10 cellular contexts compared by ENCODE assay signal in the genomic region with DNA sequence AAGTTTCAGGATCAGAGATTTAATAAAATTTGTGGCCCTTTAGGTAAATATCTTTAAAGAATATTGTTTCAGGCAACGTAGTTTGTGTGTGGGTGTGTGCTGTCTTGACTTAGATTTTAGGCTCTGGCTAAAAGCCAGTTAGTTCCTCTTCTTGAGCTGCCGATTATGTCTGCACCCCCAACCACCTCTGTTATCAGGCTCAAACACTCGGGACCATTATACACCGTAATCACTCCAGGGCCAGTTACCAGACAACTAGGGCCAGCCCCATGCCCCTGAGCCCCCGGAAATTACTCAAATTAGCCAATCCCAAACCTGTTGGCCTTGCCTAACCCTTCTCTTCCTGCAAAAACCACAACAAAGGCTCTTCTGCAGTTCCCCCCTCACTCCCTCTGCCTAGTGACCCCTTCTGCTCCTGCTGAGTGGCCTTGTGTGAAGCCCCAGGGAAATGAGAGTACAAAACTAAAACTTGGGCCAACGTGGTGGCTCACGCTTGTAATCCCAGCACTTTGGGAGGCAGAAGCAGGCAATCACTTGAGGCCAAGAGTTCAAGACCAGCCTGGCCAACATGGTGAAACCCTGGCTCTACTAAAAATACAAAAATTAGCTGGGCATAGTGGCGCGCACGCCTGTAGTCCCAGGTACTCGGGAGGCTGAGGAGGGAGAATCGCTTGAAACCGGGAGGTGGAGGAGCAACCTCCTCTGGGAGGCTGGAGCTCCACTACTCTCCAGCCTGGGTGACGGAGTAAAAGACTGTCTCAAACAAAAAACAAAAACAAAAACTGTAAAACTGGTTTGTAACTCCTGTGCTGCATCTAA. TPM values are rescaled to one million over a fixed set of nuclear protein-coding genes. Genes with fewer than 3 reads are reported as not detected.
A peak's percentile ranks its signal among the peaks of the same experiment; 100 is the strongest.
DNase-seq lines count a peak whose midpoint lies in the region; ATAC-seq and TF ChIP-seq lines count a peak whose summit lies in the region.
"Had no signal": no experiment of that assay in that cellular context is flagged by ENCODE, and none has a peak within 500 bp of the region (broad histone marks: within the 10 kb centered on the region; RNA-seq: fewer than 3 reads in every experiment).

No MANE protein-coding gene starts in this region.

- H4K20me1 ChIP-seq in mammary epithelial cell (ENCODE audit: insufficient read depth, low read length): no peaks in the 10 kb centered on the region
- no peaks in the 10 kb centered on the region for H4K20me1 ChIP-seq in OCI-LY3 (ENCODE audit: insufficient read depth, low read length)

- dilution Hi-C loops in mammary epithelial cell (cut with HindIII; ENCODE audit: low sequenced_read_pairs): no loop called here

- no peak overlapping the region for H3K4me3 Mint-ChIP-seq in HFFc6

- peaks cover 18% of the 10 kb centered on the region for H3K4me1 Mint-ChIP-seq in HFFc6 (ENCODE audit: low read depth)

- BruUV-seq in mammary epithelial cell (replicated peaks; lab: Mats Ljungman, UMichigan): no TSS peak

- intact Hi-C loops in breast epithelium (cut with DNase I; ENCODE audit: low total_unique reads) (no loop called here), mammary epithelial cell (cut with micrococcal nuclease) (no loop called here)

- TF ChIP-seq EP300 in upper lobe of left lung (IDR thresholded peaks at IDR 0.05): no peak

- H3K4me1 ChIP-seq in breast epithelium: no peaks in the 10 kb centered on the region
- H3K4me1 ChIP-seq in mammary epithelial cell (ENCODE audit: insufficient read depth, low read length): peaks cover 17% of the 10 kb centered on the region
- H3K4me1 ChIP-seq in OCI-LY3 (ENCODE audit: low read length): peaks cover 20% of the 10 kb centered on the region
- peaks cover 13 to 16% (median 14%) of the 10 kb centered on the region in 4 donors for H3K4me1 ChIP-seq in upper lobe of left lung

- no peaks in the 10 kb centered on the region for H3K36me3 Mint-ChIP-seq in HFFc6 (ENCODE audit: low read depth)

- no peak overlapping the region for H3K4me3 ChIP-seq in breast epithelium
- no peak overlapping the region for H3K4me3 ChIP-seq in mammary epithelial cell (replicated peaks in 1 of 3; ENCODE audit: insufficient read depth in 1 of 3, low read depth in 2 of 3, low read length in 3 of 3)
- H3K4me3 ChIP-seq in OCI-LY3 (ENCODE audit: low read length): peak overlapping the region; percentile 51
- no peak overlapping the region for H3K4me3 ChIP-seq in upper lobe of left lung

- 69% methylated on average over 14 of the region's 14 CpGs for WGBS in mammary epithelial cell (ENCODE audit: low coverage, missing lambda C conversion rate)
- WGBS in upper lobe of left lung, 2 donors: 67 to 70% methylated on average over 14 of the region's 14 CpGs

- H3K9me3 ChIP-seq in breast epithelium (no peaks in the 10 kb centered on the region), mammary epithelial cell (replicated peaks; ENCODE audit: insufficient read depth, low read length) (no peaks in the 10 kb centered on the region), OCI-LY3 (ENCODE audit: insufficient read depth, low read length) (no peaks in the 10 kb centered on the region), upper lobe of left lung (no peaks in the 10 kb centered on the region)

- H3K79me2 ChIP-seq in mammary epithelial cell (ENCODE audit: insufficient read depth, low read length): no peaks in the 10 kb centered on the region
- H3K79me2 ChIP-seq in OCI-LY3 (ENCODE audit: low read length): no peaks in the 10 kb centered on the region

- H3K9me3 Mint-ChIP-seq in HFFc6: no peaks in the 10 kb centered on the region

- CTCF ChIA-PET in mammary epithelial cell (lab: Charles Lee; ENCODE audit: low non-redundant PET): no interaction called here

- peak overlapping the region; percentile 17 to 55 for H3K27ac ChIP-seq in breast epithelium
- H3K27ac ChIP-seq in mammary epithelial cell (ENCODE audit: insufficient read depth, low read depth, low read length): no peak overlapping the region
- peak overlapping the region; percentile 68 for H3K27ac ChIP-seq in OCI-LY3 (ENCODE audit: low read length)
- peak overlapping the region; percentile 38 to 71 (median 62) for H3K27ac ChIP-seq in upper lobe of left lung
- H3K27ac ChIP-seq: C4-2B had no signal

- H3K4me2 ChIP-seq in mammary epithelial cell (ENCODE audit: insufficient read depth, low read depth, low read length) (no peak overlapping the region), OCI-LY3 (ENCODE audit: low read length) (peak overlapping the region; percentile 71)

- no peak for DNase-seq in breast epithelium (ENCODE audit: low spot score in 2 of 2)
- DNase-seq in mammary epithelial cell: no peak
- peak; percentile 60 to 72 for DNase-seq in dermis microvascular lymphatic vessel endothelial cell (ENCODE audit: low read depth in 2 of 2)
- DNase-seq in upper lobe of left lung: peak in 1 of 2 donors; percentile 34
- DNase-seq in HFFc6: no peak
- DNase-seq in T1000 (lab: John Stamatoyannopoulos, UW): no peak

- in situ Hi-C loops in mammary epithelial cell (cut with MboI; ENCODE audit: low sequenced_read_pairs in 2 of 2): no loop called here

- TF ChIP-seq CTCF in breast epithelium (IDR thresholded peaks at IDR 0.05) (no peak), mammary epithelial cell (conservative IDR thresholded peaks at IDR 0.05 in 1 of 2, IDR thresholded peaks at IDR 0.05 in 1 of 2; ENCODE audit: extremely low read depth in 1 of 2, insufficient read depth in 1 of 2, low read depth in 1 of 2, low read length in 2 of 2) (no peak), OCI-LY3 (IDR thresholded peaks at IDR 0.05; ENCODE audit: low read depth, low read length) (no peak), upper lobe of left lung (IDR thresholded peaks at IDR 0.05) (no peak), HFFc6 (IDR thresholded peaks at IDR 0.05) (no peak)

- ATAC-seq in upper lobe of left lung (ENCODE audit: low FRiP score in 2 of 2): no peak
- ATAC-seq in HG03571 (IDR thresholded peaks at IDR 0.05; ENCODE audit: unreplicated experiment): no peak

- no peak overlapping the region for H2AFZ ChIP-seq in mammary epithelial cell (ENCODE audit: low read depth, low read length)
- peak overlapping the region; percentile 93 for H2AFZ ChIP-seq in OCI-LY3 (ENCODE audit: low read depth, low read length)

- TF ChIP-seq POLR2A in breast epithelium (IDR thresholded peaks at IDR 0.05) (no peak), upper lobe of left lung (IDR thresholded peaks at IDR 0.05) (no peak)

- H3K27ac Mint-ChIP-seq in HFFc6: no peak overlapping the region

- no peaks in the 10 kb centered on the region; the same call in 1 of the 2 replicates for H3K27me3 Mint-ChIP-seq in HFFc6 (ENCODE audit: insufficient read depth)

- H3K36me3 ChIP-seq in breast epithelium (no peaks in the 10 kb centered on the region), mammary epithelial cell (ENCODE audit: insufficient read depth, low read length) (no peaks in the 10 kb centered on the region), OCI-LY3 (replicated peaks; ENCODE audit: low read depth, low read length) (no peaks in the 10 kb centered on the region), upper lobe of left lung (no peaks in the 10 kb centered on the region)

- H3K27me3 ChIP-seq in breast epithelium (no peaks in the 10 kb centered on the region), mammary epithelial cell (ENCODE audit: insufficient read depth, low read length) (no peaks in the 10 kb centered on the region), OCI-LY3 (ENCODE audit: low read depth, low read length) (no peaks in the 10 kb centered on the region), upper lobe of left lung (no peaks in the 10 kb centered on the region)

- H3K9ac ChIP-seq in mammary epithelial cell (ENCODE audit: insufficient read depth, low read length) (no peak overlapping the region), OCI-LY3 (ENCODE audit: low read length) (peak overlapping the region; percentile 40; the same call in 1 of the 2 replicates)

RNA-seq across cellular contexts. Expression of a gene that starts 9.2 kb away (rescaled TPM):
- total RNA-seq in breast epithelium: 100 to 1,000 TPM; 175 to 213 (median 207) TPM
- 100 to 1,000 TPM; 149 to 228 TPM for total RNA-seq in mammary epithelial cell
- polyA plus RNA-seq in mammary epithelial cell: 254 TPM
- 176 TPM for polyA minus RNA-seq in mammary epithelial cell
- total RNA-seq in dermis microvascular lymphatic vessel endothelial cell: 167 and 193 TPM in 2 replicates
- total RNA-seq in upper lobe of left lung: 100 to 1,000 TPM in 5 of 6 donors, 10 to 100 TPM in 1; 80.7 to 225 (median 177) TPM
- 100 to 1,000 TPM; 133 to 164 (median 159) TPM for total RNA-seq in HFFc6 (2021; fragmentation: NEBNext Ultra II Directional; extraction: Animal tissue kit (Norgen Biotek cat#: 25700))

RNA-seq across cellular contexts. Expression of a gene that starts 18.8 kb away (rescaled TPM):
- total RNA-seq in breast epithelium: 10 to 100 TPM in 2 of 3 donors, 1 to 10 TPM in 1; 8.5 to 16.4 (median 12.8) TPM
- total RNA-seq in mammary epithelial cell: 1 to 10 TPM; 3.2 to 3.8 TPM
- polyA plus RNA-seq in mammary epithelial cell: 2.5 TPM
- polyA minus RNA-seq in mammary epithelial cell: not detected
- 1.9 TPM in 2 replicates for total RNA-seq in dermis microvascular lymphatic vessel endothelial cell
- 10 to 100 TPM in 3 of 6 donors, 1 to 10 TPM in 3; 4.5 to 25.0 (median 11.0) TPM for total RNA-seq in upper lobe of left lung
- 1 to 10 TPM; 1.6 to 4.2 (median 2.5) TPM for total RNA-seq in HFFc6 (2021; fragmentation: NEBNext Ultra II Directional; extraction: Animal tissue kit (Norgen Biotek cat#: 25700))

RNA-seq across cellular contexts. Expression of a gene that starts 46.7 kb away (rescaled TPM):
- total RNA-seq in breast epithelium: not detected
- total RNA-seq in mammary epithelial cell: not detected
- polyA plus RNA-seq in mammary epithelial cell: not detected
- polyA minus RNA-seq in mammary epithelial cell: not detected
- total RNA-seq in dermis microvascular lymphatic vessel endothelial cell: not detected in 2 replicates
- 1 to 10 TPM in 3 of 6 donors, not detected in 3; 2.5 to 4.0 (median 2.7) TPM for total RNA-seq in upper lobe of left lung
- total RNA-seq in HFFc6 (2021; fragmentation: NEBNext Ultra II Directional; extraction: Animal tissue kit (Norgen Biotek cat#: 25700)): not detected
- total RNA-seq: LHCN-M2 had no signal

Comparison
In these comparisons a context has a peak if more than half of its experiments do, and no peak if none do; other contexts are left out.
1. DNase-seq: peak in dermis microvascular lymphatic vessel endothelial cell (2 of 2); none in breast epithelium (0 of 2), mammary epithelial cell (single experiment), HFFc6 (single experiment) and T1000 (single experiment).